In the genomic region with DNA sequence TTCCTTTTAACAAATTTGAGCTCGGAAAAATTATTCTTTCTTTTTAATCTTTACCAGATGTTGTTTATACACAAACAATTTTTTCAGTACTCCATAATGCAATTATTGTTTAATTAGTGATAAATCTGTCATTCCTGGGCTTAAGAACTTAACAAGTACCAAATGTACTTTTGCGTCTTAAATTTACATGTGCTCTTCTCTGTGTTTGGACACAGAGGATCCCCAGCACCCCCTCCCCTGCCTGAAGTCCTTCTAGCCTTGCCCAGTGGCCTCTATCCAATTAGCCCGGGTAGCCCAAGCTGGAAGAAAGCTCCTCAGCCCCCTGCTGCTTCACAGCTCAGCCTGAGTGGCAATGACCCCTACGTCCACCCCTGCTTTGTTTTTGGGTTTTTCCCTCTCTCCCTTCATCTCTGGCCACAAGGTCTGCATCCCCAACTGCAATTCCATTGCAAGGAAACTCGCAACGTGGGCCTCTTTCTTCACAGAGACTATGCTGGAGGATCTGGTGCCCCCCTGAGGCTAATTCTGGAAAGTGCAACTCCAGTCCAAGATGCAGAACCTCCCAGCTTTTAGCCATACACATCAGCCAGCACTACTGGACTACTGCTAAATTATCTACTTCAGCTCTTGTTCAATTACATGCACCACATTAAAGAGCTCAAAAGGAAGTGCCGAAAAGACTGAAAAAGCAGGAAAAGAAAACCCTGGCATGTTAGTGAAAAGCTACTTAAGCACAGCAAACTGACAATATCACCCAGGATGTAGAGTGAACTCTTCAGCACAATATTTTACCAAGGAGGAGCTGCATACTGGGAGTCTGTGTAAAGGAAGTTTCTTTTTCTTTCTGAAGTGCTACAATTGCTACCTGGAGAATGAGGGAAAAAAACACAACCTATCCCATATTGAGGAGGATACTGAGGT, we compare ENCODE assay signal across 8 cellular contexts.
DNase-seq lines count a peak whose midpoint lies in the region; ATAC-seq and TF ChIP-seq lines count a peak whose summit lies in the region.

No MANE protein-coding gene starts in this region.

- TF ChIP-seq POLR2A in right lobe of liver (IDR thresholded peaks at IDR 0.05) = no peak

- DNase-seq in ACHN = peak; percentile 57
- peak; percentile 76 for DNase-seq in GM13977 (ENCODE audit: low spot score)
- peak; percentile 42 for DNase-seq in NCI-H345 (lab: John Stamatoyannopoulos, UW)
- peak; percentile 63 for DNase-seq in activated CD4-positive, alpha-beta T cell treated with anti-CD3 and anti-CD28 coated beads for 48 hours
- peak; percentile 16 to 60 for DNase-seq in dermis microvascular lymphatic vessel endothelial cell (ENCODE audit: low read depth in 2 of 2)
- DNase-seq in right lobe of liver = peak in 1 of 3 donors; percentile 68
- DNase-seq in stimulated activated CD8-positive, alpha-beta memory T cell treated with anti-CD3 and anti-CD28 coated beads, Interleukin-15, amount 100 ng/mL, for 1 hour (ENCODE audit: low read depth) = peak; percentile 14

- no peaks in the 10 kb centered on the region for H3K9me3 ChIP-seq in right lobe of liver

- 16% methylated on average over 7 of the region's 7 CpGs for WGBS in right lobe of liver (ENCODE audit: insufficient coverage, low coverage, low lambda C conversion rate, missing lambda C conversion rate)

- no peak overlapping the region for H3K4me3 ChIP-seq in right lobe of liver

- intact Hi-C loops in right lobe of liver (cut with DNase I) = no loop called here

- in situ Hi-C loops in ACHN (cut with HindIII; ENCODE audit: low pct_ligation_motif_present, low pct_unique_long_range_greater_than_20kb, low sequenced_read_pairs) (no loop called here), GM13977 (cut with MboI; ENCODE audit: low pct_unique_long_range_greater_than_20kb, low sequenced_read_pairs, unreplicated experiment) (no loop called here)

- TF ChIP-seq CTCF in GM13977 (IDR thresholded peaks at IDR 0.05; ENCODE audit: extremely low read depth, insufficient read depth, missing control alignments) (peak; percentile 77), right lobe of liver (IDR thresholded peaks at IDR 0.05) (peak; percentile 59 to 84 (median 80))

- peak; percentile 57 to 70 (median 64) for ATAC-seq in right lobe of liver
- no peak for ATAC-seq in GM18517 (IDR thresholded peaks at IDR 0.05; ENCODE audit: unreplicated experiment)

- no peaks in the 10 kb centered on the region for H3K27me3 ChIP-seq in right lobe of liver

- peaks cover 0 to 41% (median 19%) of the 10 kb centered on the region in 4 donors for H3K4me1 ChIP-seq in right lobe of liver

- peak overlapping the region; percentile 46 to 69 (median 55) for H3K27ac ChIP-seq in right lobe of liver

- H3K36me3 ChIP-seq in right lobe of liver = no peaks in the 10 kb centered on the region
